Comparison of ENCODE assay signal across 25 cellular contexts in genomic region chr6:5191722-5192121, GRCh38.
DNase-seq lines count a peak whose midpoint lies in the region; ATAC-seq, FAIRE-seq and TF ChIP-seq lines count a peak whose summit lies in the region.
"Had no signal": no experiment of that assay in that cellular context is flagged by ENCODE, and none has a peak within 500 bp of the region (broad histone marks: within the 10 kb centered on the region; RNA-seq: fewer than 3 reads in every experiment).

No MANE protein-coding gene starts in this region.

- intact Hi-C loops in head of caudate nucleus (cut with DNase I) = no loop called here

- no peaks in the 10 kb centered on the region for H3K27me3 Mint-ChIP-seq in astrocyte (ENCODE audit: low read depth, unreplicated experiment)
- H3K27me3 Mint-ChIP-seq: B cell, T-cell had no signal

- H3K27ac ChIP-seq in astrocyte (ENCODE audit: low read depth, low read length) = peak overlapping the region; percentile 83
- H3K27ac ChIP-seq: C4-2B, HL-60 had no signal

- peaks cover 22% of the 10 kb centered on the region for H3K4me1 Mint-ChIP-seq in astrocyte (ENCODE audit: low read depth, unreplicated experiment)
- H3K4me1 Mint-ChIP-seq: B cell had no signal

- H3K79me2 ChIP-seq in astrocyte (ENCODE audit: insufficient read depth, low read length) = no peaks in the 10 kb centered on the region

- no peaks in the 10 kb centered on the region for H3K9me3 Mint-ChIP-seq in astrocyte (ENCODE audit: unreplicated experiment)
- H3K9me3 Mint-ChIP-seq: CD8-positive, alpha-beta T cell; T-cell had no signal

- CTCF ChIA-PET in HEK293T (lab: Yijun Ruan, JAX) = interaction anchor here (1.7 kb wide), 1 partner anchor 17 kb away, joined by 5 read pairs; no protein-coding TSS in a partner anchor

- H3K36me3 ChIP-seq in astrocyte (ENCODE audit: insufficient read depth, low read length) = no peaks in the 10 kb centered on the region

- H3K9ac ChIP-seq in astrocyte (ENCODE audit: low read length) = peak overlapping the region; percentile 60

- TF ChIP-seq CTCF in astrocyte (IDR thresholded peaks at IDR 0.05; ENCODE audit: insufficient read depth, low read depth, low read length) = no peak

- no peaks in the 10 kb centered on the region for H3K27me3 ChIP-seq in astrocyte (ENCODE audit: insufficient read depth, low read length)

- H3K4me1 ChIP-seq in astrocyte (ENCODE audit: insufficient read depth, low read length) = peaks cover 19% of the 10 kb centered on the region

- no peak for FAIRE-seq in astrocyte (lab: Jason Lieb, UNC)
- FAIRE-seq: GM12892 had no signal

- H3K4me3 Mint-ChIP-seq in astrocyte (ENCODE audit: unreplicated experiment) = no peak overlapping the region
- H3K4me3 Mint-ChIP-seq: B cell; CD8-positive, alpha-beta T cell; T-cell had no signal

- DNase-seq in HEK293T (ENCODE audit: extremely low spot score) (no peak), NCI-H69 (lab: John Stamatoyannopoulos, UW) (peak; percentile 52), astrocyte (ENCODE audit: low read depth) (no peak), iris pigment epithelial cell (ENCODE audit: low read depth) (peak; percentile 63), head of caudate nucleus (no peak)
- DNase-seq: Calu3; CD8-positive, alpha-beta T cell; DMS79 treated with DMSO at 0.1 percent for 48 hours; GF-D8; GM23248; NCI-H1048; NCI-H187 treated with DMSO at 0.1 percent for 48 hours; NCI-H2107; NCI-H524; PC-3; Right ventricle myocardium superior; RPMI8226; T-cell had no signal

- H3K4me2 ChIP-seq in astrocyte (ENCODE audit: low read length) = peak overlapping the region; percentile 56

- H4K20me1 ChIP-seq in astrocyte (ENCODE audit: insufficient read depth, low read length) = no peaks in the 10 kb centered on the region

- H3K9me3 ChIP-seq in astrocyte (ENCODE audit: insufficient read depth, low read depth, low read length) = no peaks in the 10 kb centered on the region

- POLR2A ChIA-PET in HEK293T (lab: Yijun Ruan, JAX) = no interaction called here

- no peak overlapping the region for H2AFZ ChIP-seq in astrocyte (ENCODE audit: low read depth, low read length)
- H2AFZ ChIP-seq: GM23248 had no signal

- peaks cover 4% of the 10 kb centered on the region for H3K36me3 Mint-ChIP-seq in astrocyte (ENCODE audit: low read depth, unreplicated experiment)

- no peak for ATAC-seq in GM18517 (IDR thresholded peaks at IDR 0.05; ENCODE audit: unreplicated experiment)
- no peak for ATAC-seq in GM19463 (IDR thresholded peaks at IDR 0.05; ENCODE audit: unreplicated experiment)
- ATAC-seq in HG03280 (IDR thresholded peaks at IDR 0.05; ENCODE audit: unreplicated experiment) = no peak
- ATAC-seq: CD8-positive, alpha-beta T cell; PC-3; T-cell had no signal

- no peak overlapping the region for H3K4me3 ChIP-seq in astrocyte (ENCODE audit: insufficient read depth, low read depth, low read length)
- H3K4me3 ChIP-seq: GM23248 had no signal

- peak overlapping the region; percentile 93 for H3K27ac Mint-ChIP-seq in astrocyte (ENCODE audit: unreplicated experiment)
- H3K27ac Mint-ChIP-seq: B cell; CD8-positive, alpha-beta T cell; T-cell had no signal

TF ChIP-seq in HEK293T, 16 proteins besides CTCF, POLR2A, EP300 and RAD21:
- TF ChIP-seq FOXK2 (IDR thresholded peaks at IDR 0.05) (no peak), PKNOX1 (IDR thresholded peaks at IDR 0.05) (0 out of 2 replicates have a peak, but pooled peaks have one; percentile 4)

Comparison
In these comparisons a context has a peak if more than half of its experiments do, and no peak if none do; other contexts are left out.
1. DNase-seq: peak in NCI-H69 (single experiment) and iris pigment epithelial cell (single experiment); none in HEK293T (single experiment), astrocyte (single experiment) and head of caudate nucleus (0 of 42).